In genomic region chr20:12644481-12644880, GRCh38 we compare ENCODE assay signal across 17 cellular contexts.
"Had no signal": no experiment of that assay in that cellular context is flagged by ENCODE, and none has a peak within 500 bp of the region (broad histone marks: within the 10 kb centered on the region; RNA-seq: fewer than 3 reads in every experiment).

No MANE protein-coding gene starts in this region.

- H3K4me3 ChIP-seq: dorsolateral prefrontal cortex, left ventricle myocardium inferior, lower lobe of right lung, prostate gland, right atrium auricular region, sigmoid colon, stomach, thyroid gland had no signal

- H3K4me1 ChIP-seq: left ventricle myocardium inferior, lower lobe of right lung, prostate gland, right atrium auricular region, sigmoid colon, stomach, thyroid gland had no signal

- H3K27ac ChIP-seq: dorsolateral prefrontal cortex, left ventricle myocardium inferior, lower lobe of right lung, prostate gland, right atrium auricular region, sigmoid colon, stomach, thyroid gland had no signal

- H3K27me3 ChIP-seq: dorsolateral prefrontal cortex, right atrium auricular region, sigmoid colon, stomach, thyroid gland had no signal

- DNase-seq: dorsolateral prefrontal cortex; effector CD4-positive, alpha-beta T cell; left ventricle myocardium inferior; lower lobe of right lung; naive thymus-derived CD8-positive, alpha-beta T cell; nephron progenitor cell; sigmoid colon; stimulated activated CD4-positive, alpha-beta T cell treated with anti-CD3 and anti-CD28 coated beads, Interleukin-2, amount 100 ng/mL, for 24 hours; stimulated activated CD4-positive, alpha-beta T cell treated with anti-CD3 and anti-CD28 coated beads, Interleukin-4, amount 100 ng/mL, for 24 hours; stimulated activated naive CD4-positive, alpha-beta T cell treated with Interleukin-2 at 50 U/mL for 16 hours; stomach; thyroid gland had no signal

- H3K9me3 ChIP-seq: left ventricle myocardium inferior, lower lobe of right lung, prostate gland, right atrium auricular region, sigmoid colon, stomach, thyroid gland had no signal

- FAIRE-seq: frontal cortex, keratinocyte had no signal

- ATAC-seq: lower lobe of right lung; naive thymus-derived CD8-positive, alpha-beta T cell; stimulated activated effector memory CD8-positive, alpha-beta T cell treated with anti-CD3 and anti-CD28 coated beads, Interleukin-12 subunit alpha, Interleukin-12 subunit beta, amount 100 ng/mL, for 72 hours had no signal

- H3K36me3 ChIP-seq: left ventricle myocardium inferior, lower lobe of right lung, prostate gland, right atrium auricular region, sigmoid colon, stomach, thyroid gland had no signal
